Comparison of ENCODE assay signal across 10 cellular contexts in the genomic region with DNA sequence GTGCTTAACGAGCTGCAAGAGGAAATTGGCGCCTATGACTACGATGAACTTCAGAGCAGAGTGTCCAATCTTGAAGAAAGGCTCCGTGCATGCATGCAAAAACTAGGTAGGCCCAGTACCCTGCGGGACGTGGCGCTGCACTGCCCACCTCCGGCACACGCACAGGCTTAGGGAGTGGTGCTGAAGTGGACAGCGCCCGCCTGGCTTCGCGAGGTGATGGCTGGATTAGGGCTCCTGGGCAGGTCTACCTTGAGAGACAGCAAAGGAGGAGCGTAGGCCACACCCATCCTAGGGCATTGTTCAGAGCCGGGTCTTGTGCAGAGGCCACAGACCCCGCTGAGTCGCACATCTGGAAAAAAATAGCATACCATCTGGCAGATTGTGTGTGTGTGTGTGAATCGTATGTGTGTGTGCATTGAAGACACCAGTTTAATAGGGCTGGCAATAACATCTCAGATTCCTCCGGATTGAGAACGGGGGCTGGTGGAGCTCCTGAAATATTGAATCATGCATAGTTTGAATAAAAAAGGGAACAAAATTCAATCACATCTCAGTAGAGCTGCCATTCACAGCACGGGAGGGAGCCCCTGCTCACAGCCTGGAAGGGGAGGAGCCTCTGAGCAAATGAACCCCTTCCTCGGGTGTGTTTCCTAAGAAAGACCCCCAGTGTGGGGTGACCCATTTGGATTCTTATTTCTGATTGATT. TPM values are rescaled to one million over a fixed set of nuclear protein-coding genes. Genes with fewer than 3 reads are reported as not detected.
A peak's percentile ranks its signal among the peaks of the same experiment; 100 is the strongest.
DNase-seq lines count a peak whose midpoint lies in the region; ATAC-seq and TF ChIP-seq lines count a peak whose summit lies in the region.
"Had no signal": no experiment of that assay in that cellular context is flagged by ENCODE, and none has a peak within 500 bp of the region (broad histone marks: within the 10 kb centered on the region; RNA-seq: fewer than 3 reads in every experiment).

No MANE protein-coding gene starts in this region.

- no peak overlapping the region for H3K27ac ChIP-seq in colonic mucosa
- H3K27ac ChIP-seq: parathyroid adenoma had no signal

- H3K36me3 ChIP-seq in colonic mucosa: no peaks in the 10 kb centered on the region

- no peak overlapping the region for H3K9ac ChIP-seq in colonic mucosa (ENCODE audit: low read depth in 2 of 2, low read length in 2 of 2)
- H3K9ac ChIP-seq: parathyroid adenoma had no signal

- DNase-seq in NCI-H2227 treated with DMSO at 0.1 percent for 48 hours (lab: John Stamatoyannopoulos, UW) (peak; percentile 13), NCI-H2227 (lab: John Stamatoyannopoulos, UW; ENCODE audit: unreplicated experiment) (no peak), M059J (ENCODE audit: low read depth) (peak; percentile 16), T47D (ENCODE audit: low read depth in 1 of 2, low spot score in 1 of 2) (peak; percentile 54 to 74), lung microvascular endothelial cell (ENCODE audit: low read depth in 2 of 2) (peak; percentile 21 to 24), SIG-M5 (lab: John Stamatoyannopoulos, UW) (no peak), colonic mucosa (no peak)
- DNase-seq: NCI-H1092 had no signal

- no peak overlapping the region for H3K4me3 ChIP-seq in colonic mucosa

- H3K4me1 ChIP-seq in colonic mucosa: no peaks in the 10 kb centered on the region
- H3K4me1 ChIP-seq: parathyroid adenoma had no signal

- no peaks in the 10 kb centered on the region for H3K27me3 ChIP-seq in colonic mucosa

- TF ChIP-seq CTCF in colonic mucosa (IDR thresholded peaks at IDR 0.05): no peak

- H3K9me3 ChIP-seq in colonic mucosa: no peaks in the 10 kb centered on the region

- no peak for ATAC-seq in GM18909 (IDR thresholded peaks at IDR 0.05; ENCODE audit: poor library complexity, unreplicated experiment)

- in situ Hi-C loops in T47D (cut with HindIII; ENCODE audit: low pct_unique_long_range_greater_than_20kb, low sequenced_read_pairs): loop anchor here (25.0 kb wide), 1 partner anchor 314 kb away; no protein-coding TSS in a partner anchor

- intact Hi-C loops in colonic mucosa (cut with DNase I): no loop called here

RNA-seq across cellular contexts. Expression of a gene that starts 11.1 kb away (rescaled TPM):
- 0.42 TPM in 1 of 2 replicates, not detected in the other for total RNA-seq in M059J (2014; rRNA removed; shearing (Covaris generic))
- 2.4 and 15.3 TPM in 2 replicates for total RNA-seq in lung microvascular endothelial cell
- 1 to 10 TPM; 3.8 to 8.9 TPM for total RNA-seq in colonic mucosa

Comparison
In these comparisons a context has a peak if more than half of its experiments do, and no peak if none do; other contexts are left out.
1. DNase-seq: peak in NCI-H2227 treated with DMSO at 0.1 percent for 48 hours (single experiment), M059J (single experiment), T47D (2 of 2) and lung microvascular endothelial cell (2 of 2); none in NCI-H2227 (single experiment), SIG-M5 (single experiment) and colonic mucosa (single experiment).